In genomic region chr17:35242805-35243458, GRCh38 we compare ENCODE assay signal across 1 cellular context.
TF ChIP-seq lines count a peak whose summit lies in the region.

TSS of gene SLFN5 (plus strand) at chr17:35243072. CDS start at chr17:35258691, 15,619 bp downstream.

TF ChIP-seq in HepG2, 621 proteins besides CTCF, POLR2A, EP300 and RAD21 (continued from another document and continues in another):
- TF ChIP-seq LBX2 (CRISPR knock-in tag; IDR thresholded peaks at IDR 0.05; ENCODE audit: borderline replicate concordance): no peak
- TF ChIP-seq TFAP4 (IDR thresholded peaks at IDR 0.05; ENCODE audit: borderline replicate concordance, low read depth): peak; percentile 76; the same call in 1 of the 2 replicates
- TF ChIP-seq ZNF562 (CRISPR knock-in tag; IDR thresholded peaks at IDR 0.05; ENCODE audit: borderline replicate concordance): no peak
- peak; percentile 86 for TF ChIP-seq GABPB1 (CRISPR knock-in tag; IDR thresholded peaks at IDR 0.05)
- TF ChIP-seq CEBPB (IDR thresholded peaks at IDR 0.05; ENCODE audit: borderline replicate concordance, low read depth, low read length): no peak
- no peak for TF ChIP-seq HNF4A (CRISPR knock-in tag; IDR thresholded peaks at IDR 0.05)
- 0 out of 2 replicates have a peak, but pooled peaks have one; percentile 4 for TF ChIP-seq CEBPG (CRISPR knock-in tag; IDR thresholded peaks at IDR 0.05)
- TF ChIP-seq POGZ (CRISPR knock-in tag; IDR thresholded peaks at IDR 0.05): no peak
- TF ChIP-seq SOX6 (IDR thresholded peaks at IDR 0.05): no peak
- no peak for TF ChIP-seq SOX6 (CRISPR knock-in tag; IDR thresholded peaks at IDR 0.05)
- no peak for TF ChIP-seq MIER3 (CRISPR knock-in tag; IDR thresholded peaks at IDR 0.05; ENCODE audit: borderline replicate concordance)
- 0 out of 2 replicates have a peak, but pooled peaks have one; percentile 20 for TF ChIP-seq ZFX (CRISPR knock-in tag; IDR thresholded peaks at IDR 0.05; ENCODE audit: low read depth)
- TF ChIP-seq HMGXB3 (CRISPR knock-in tag; IDR thresholded peaks at IDR 0.05; ENCODE audit: borderline replicate concordance): 0 out of 2 replicates have a peak, but pooled peaks have one; percentile 19
- no peak for TF ChIP-seq CSRNP2 (CRISPR knock-in tag; conservative IDR thresholded peaks at IDR 0.05; ENCODE audit: low read depth)
- TF ChIP-seq HNRNPLL (IDR thresholded peaks at IDR 0.05; ENCODE audit: low read depth, low read length, poor library complexity, severe bottlenecking): peak; percentile 7
- TF ChIP-seq PHF5A (CRISPR knock-in tag; IDR thresholded peaks at IDR 0.05; ENCODE audit: low read depth, unreplicated experiment): no peak
- 0 out of 2 replicates have a peak, but pooled peaks have one; percentile 13 for TF ChIP-seq ZMYM4 (CRISPR knock-in tag; IDR thresholded peaks at IDR 0.05)
- no peak for TF ChIP-seq RNF2 (conservative IDR thresholded peaks at IDR 0.05; ENCODE audit: low read depth)
- TF ChIP-seq HMGXB4 (CRISPR knock-in tag; IDR thresholded peaks at IDR 0.05; ENCODE audit: borderline replicate concordance in 1 of 2, low read depth in 1 of 2): peak in 1 of 2 experiments; percentile 18; a peak in 1 of 4 replicates
- TF ChIP-seq ZFP37 (CRISPR knock-in tag; IDR thresholded peaks at IDR 0.05; ENCODE audit: borderline replicate concordance): no peak
- 0 out of 2 replicates have a peak, but pooled peaks have one; percentile 46 for TF ChIP-seq ZNF772 (CRISPR knock-in tag; IDR thresholded peaks at IDR 0.05)
- no peak for TF ChIP-seq CSRNP1 (CRISPR knock-in tag; IDR thresholded peaks at IDR 0.05)
- no peak for TF ChIP-seq ZEB1 (IDR thresholded peaks at IDR 0.05; ENCODE audit: insufficient replicate concordance, low read depth)
- TF ChIP-seq TAF1 (CRISPR knock-in tag; IDR thresholded peaks at IDR 0.05): peak; percentile 55; the same call in 1 of the 2 replicates
- peak; percentile 8 for TF ChIP-seq RBM39 (IDR thresholded peaks at IDR 0.05; ENCODE audit: low read depth, low read length, poor library complexity, severe bottlenecking)
- no peak for TF ChIP-seq PRPF4 (IDR thresholded peaks at IDR 0.05; ENCODE audit: low read depth, low read length, poor library complexity, severe bottlenecking)
- no peak for TF ChIP-seq MXD4 (CRISPR knock-in tag; IDR thresholded peaks at IDR 0.05)
- no peak for TF ChIP-seq SP4 (CRISPR knock-in tag; IDR thresholded peaks at IDR 0.05)
- no peak for TF ChIP-seq ZNF318 (CRISPR knock-in tag; IDR thresholded peaks at IDR 0.05)
